In the genomic region with DNA sequence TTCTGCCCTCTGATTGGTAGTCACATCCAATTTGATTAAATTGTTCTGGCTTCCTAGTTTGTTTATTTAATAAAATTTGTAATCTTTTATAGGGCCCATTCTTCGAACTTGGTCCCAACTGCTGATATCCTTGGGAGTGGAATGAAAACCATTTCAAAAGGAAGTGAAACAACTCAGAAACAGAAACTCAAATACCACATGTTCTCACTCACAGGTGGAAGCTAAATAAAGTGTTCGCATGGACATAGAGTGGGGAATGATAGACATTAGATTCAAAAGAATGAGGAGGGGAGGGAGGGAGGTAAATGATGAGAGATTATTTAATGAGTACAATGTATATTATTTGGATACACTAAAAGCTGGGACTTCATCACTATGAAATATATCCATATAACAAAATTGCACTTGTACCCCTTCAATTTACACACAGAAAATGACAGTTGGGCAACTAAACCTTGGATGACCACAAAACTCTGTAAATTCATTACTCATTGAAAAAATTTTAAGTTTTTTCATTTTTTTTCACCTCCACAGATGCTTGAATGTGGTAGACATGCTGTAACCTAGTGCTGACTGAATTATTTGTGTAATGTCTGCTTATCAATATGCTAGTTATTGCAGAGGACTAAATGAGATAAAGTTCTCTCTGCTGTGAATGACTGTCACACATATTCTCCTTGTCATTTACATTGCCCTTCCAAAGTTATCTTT, we compare ENCODE assay signal across 19 cellular contexts. TPM values are rescaled to one million over a fixed set of nuclear protein-coding genes. Genes with fewer than 3 reads are reported as not detected.
DNase-seq lines count a peak whose midpoint lies in the region; ATAC-seq, FAIRE-seq and TF ChIP-seq lines count a peak whose summit lies in the region.
"Had no signal": no experiment of that assay in that cellular context is flagged by ENCODE, and none has a peak within 500 bp of the region (broad histone marks: within the 10 kb centered on the region; RNA-seq: fewer than 3 reads in every experiment).

No MANE protein-coding gene starts in this region.

- H3K79me2 ChIP-seq in HepG2 (ENCODE audit: insufficient read depth, low read length) = no peaks in the 10 kb centered on the region

- CTCF ChIA-PET in activated CD4-positive, alpha-beta memory T cell treated with anti-CD3 and anti-CD28 coated beads for 36 hours (lab: Charles Lee) = no interaction called here
- CTCF ChIA-PET in HepG2 (lab: Yijun Ruan, JAX; ENCODE audit: low intra/inter-chr PET ratio, low total read pairs) = no interaction called here

- no peaks in the 10 kb centered on the region for H3K4me1 Mint-ChIP-seq in activated CD4-positive, alpha-beta memory T cell treated with anti-CD3 and anti-CD28 coated beads for 36 hours (ENCODE audit: low read depth)
- H3K4me1 Mint-ChIP-seq: natural killer cell had no signal

- no peak overlapping the region for H3K4me3 Mint-ChIP-seq in activated CD4-positive, alpha-beta memory T cell treated with anti-CD3 and anti-CD28 coated beads for 36 hours
- H3K4me3 Mint-ChIP-seq: natural killer cell had no signal

- H3K4me2 ChIP-seq in HepG2 (ENCODE audit: low read depth, low read length) = no peak overlapping the region

- in situ Hi-C loops in HepG2 (cut with HindIII; ENCODE audit: extremely low pct_ligation_motif_present, low pct_unique_long_range_greater_than_20kb) = no loop called here

- POLR2A ChIA-PET in activated CD4-positive, alpha-beta memory T cell treated with anti-CD3 and anti-CD28 coated beads for 36 hours (lab: Charles Lee) = no interaction called here
- POLR2A ChIA-PET in HepG2 (lab: Yijun Ruan, JAX) = no interaction called here

- TF ChIP-seq CTCF in HepG2 (CRISPR knock-in tag; IDR thresholded peaks at IDR 0.05) (no peak), stomach (IDR thresholded peaks at IDR 0.05) (no peak)

- H3K27me3 Mint-ChIP-seq in activated CD4-positive, alpha-beta memory T cell treated with anti-CD3 and anti-CD28 coated beads for 36 hours = peaks cover 4% of the 10 kb centered on the region

- H4K20me1 ChIP-seq in HepG2 (ENCODE audit: insufficient read depth, low read length) = no peaks in the 10 kb centered on the region

- no peak overlapping the region for H3K27ac Mint-ChIP-seq in activated CD4-positive, alpha-beta memory T cell treated with anti-CD3 and anti-CD28 coated beads for 36 hours
- H3K27ac Mint-ChIP-seq: natural killer cell had no signal

- no peak for DNase-seq in activated CD4-positive, alpha-beta memory T cell treated with anti-CD3 and anti-CD28 coated beads for 36 hours
- DNase-seq in HepG2 (ENCODE audit: low spot score) (no peak), stomach (no peak), H4 (ENCODE audit: low spot score) (no peak)
- DNase-seq: activated CD4-positive, alpha-beta T cell treated with anti-CD3 and anti-CD28 coated beads, Interleukin-2, amount 50 U/mL, for 4 hours; aorta; Calu3; hypothalamus; left ventricle myocardium superior; natural killer cell; NCI-H1417; NCI-H524 treated with DMSO at 0.1 percent for 48 hours; stimulated activated CD4-positive, alpha-beta T cell treated with anti-CD3 and anti-CD28 coated beads, Interleukin-1b, Interleukin-23, amount 100 ng/mL, for 48 hours had no signal

- H3K27me3 ChIP-seq in HepG2 (ENCODE audit: control insufficient read depth in 1 of 2, insufficient read depth in 2 of 2, low read length in 2 of 2) (no peaks in the 10 kb centered on the region), stomach (no peaks in the 10 kb centered on the region)
- H3K27me3 ChIP-seq: tibial nerve had no signal

- no peak for TF ChIP-seq RAD21 in HepG2 (CRISPR knock-in tag; IDR thresholded peaks at IDR 0.05)

- H3K27ac ChIP-seq in HepG2 (ENCODE audit: extremely low read length, insufficient read depth, low read length) (no peak overlapping the region), stomach (no peak overlapping the region)
- H3K27ac ChIP-seq: tibial nerve had no signal

- no peaks in the 10 kb centered on the region for H3K36me3 ChIP-seq in HepG2 (replicated peaks in 1 of 2; ENCODE audit: control insufficient read depth in 1 of 2, insufficient read depth in 2 of 2, low read length in 2 of 2)
- no peaks in the 10 kb centered on the region for H3K36me3 ChIP-seq in stomach
- H3K36me3 ChIP-seq: tibial nerve had no signal

- WGBS in HepG2 (ENCODE audit: low lambda C conversion rate) = 43% methylated on average over 2 of the region's 2 CpGs
- 43 to 54% (median 51%) methylated on average over 2 of the region's 2 CpGs for WGBS in stomach, 5 donors

- no peak overlapping the region for H3K9ac ChIP-seq in HepG2 (ENCODE audit: insufficient read depth, low read depth, low read length)

- peak; percentile 53 for ATAC-seq in GM18505 (IDR thresholded peaks at IDR 0.05; ENCODE audit: unreplicated experiment)
- ATAC-seq in GM19452 (IDR thresholded peaks at IDR 0.05; ENCODE audit: unreplicated experiment) = peak; percentile 70
- ATAC-seq in HG02938 (IDR thresholded peaks at IDR 0.05; ENCODE audit: unreplicated experiment) = peak; percentile 72
- ATAC-seq in HG03565 (IDR thresholded peaks at IDR 0.05; ENCODE audit: unreplicated experiment) = peak; percentile 50
- ATAC-seq in HepG2 = no peak
- ATAC-seq: left ventricle myocardium superior, natural killer cell had no signal

- H2AFZ ChIP-seq in HepG2 (ENCODE audit: low read length) = no peak overlapping the region

- H3K4me3 ChIP-seq in HepG2 (replicated peaks in 1 of 3; ENCODE audit: insufficient read depth in 1 of 3, low read depth in 2 of 3, low read length in 3 of 3) (no peak overlapping the region), stomach (no peak overlapping the region)
- H3K4me3 ChIP-seq: tibial nerve had no signal

- no TSS peak for BruUV-seq in HepG2 (replicated peaks; lab: Mats Ljungman, UMichigan)

- no peaks in the 10 kb centered on the region for H3K4me1 ChIP-seq in HepG2 (ENCODE audit: insufficient read depth, low read length)
- H3K4me1 ChIP-seq in stomach = no peaks in the 10 kb centered on the region

- intact Hi-C loops in activated CD4-positive, alpha-beta memory T cell treated with anti-CD3 and anti-CD28 coated beads for 36 hours (cut with micrococcal nuclease) = no loop called here
- intact Hi-C loops in HepG2 (cut with micrococcal nuclease; ENCODE audit: unreplicated experiment) (no loop called here), stomach (cut with DNase I; ENCODE audit: low total_unique reads) (no loop called here)

- no peak for TF ChIP-seq POLR2A in GM18505 (IDR thresholded peaks at IDR 0.05; ENCODE audit: borderline replicate concordance, extremely low read depth, insufficient read depth, insufficient read length)
- no peak for TF ChIP-seq POLR2A in HepG2 (IDR thresholded peaks at IDR 0.05; ENCODE audit: insufficient read depth in 1 of 2, low read depth in 2 of 2, low read length in 2 of 2)
- TF ChIP-seq POLR2A in stomach (IDR thresholded peaks at IDR 0.05) = no peak

- FAIRE-seq in HepG2 (lab: Jason Lieb, UNC) = no peak

- no peaks in the 10 kb centered on the region; the same call in 1 of the 2 replicates for H3K9me3 ChIP-seq in HepG2 (ENCODE audit: low read length)
- H3K9me3 ChIP-seq in stomach = peaks cover 0 to 17% (median 10%) of the 10 kb centered on the region in 4 donors

- no peak for TF ChIP-seq EP300 in HepG2 (IDR thresholded peaks at IDR 0.05; ENCODE audit: low read depth in 2 of 2, low read length in 2 of 2)
- no peak for TF ChIP-seq EP300 in HepG2 (CRISPR knock-in tag; IDR thresholded peaks at IDR 0.05; ENCODE audit: borderline replicate concordance)
- TF ChIP-seq EP300 in stomach (IDR thresholded peaks at IDR 0.05) = no peak

- H3K36me3 Mint-ChIP-seq in activated CD4-positive, alpha-beta memory T cell treated with anti-CD3 and anti-CD28 coated beads for 36 hours = peaks cover 2% of the 10 kb centered on the region

- peaks cover 13% of the 10 kb centered on the region for H3K9me3 Mint-ChIP-seq in activated CD4-positive, alpha-beta memory T cell treated with anti-CD3 and anti-CD28 coated beads for 36 hours

TF ChIP-seq in HepG2, 621 proteins besides CTCF, POLR2A, EP300 and RAD21:
- TF ChIP-seq WIZ (CRISPR knock-in tag; IDR thresholded peaks at IDR 0.05) (no peak), GTF3A (CRISPR knock-in tag; conservative IDR thresholded peaks at IDR 0.05) (no peak), RNF2 (conservative IDR thresholded peaks at IDR 0.05; ENCODE audit: low read depth) (no peak), PITX1 (CRISPR knock-in tag; IDR thresholded peaks at IDR 0.05) (no peak)
TF ChIP-seq in HepG2: peak in this region for 0.

RNA-seq across cellular contexts. Expression of a gene that starts 16.0 kb away (rescaled TPM):
- total RNA-seq in activated CD4-positive, alpha-beta memory T cell treated with anti-CD3 and anti-CD28 coated beads for 36 hours = not detected
- total RNA-seq in HepG2 (2016; rRNA removed; fragmentation: Illumina TruSeq; extraction: Trizol) = not detected in 2 replicates
- total RNA-seq in HepG2 (2016; cell fraction: cytosol; rRNA removed; fragmentation: Illumina TruSeq; extraction: Trizol; ENCODE audit: low read depth) = not detected in 2 replicates
- not detected in 2 replicates for total RNA-seq in HepG2 (2016; cell fraction: insoluble cytoplasmic fraction; rRNA removed; fragmentation: Illumina TruSeq; extraction: Trizol)
- not detected in 2 replicates for total RNA-seq in HepG2 (2016; cell fraction: membrane; rRNA removed; fragmentation: Illumina TruSeq; extraction: Trizol)
- not detected in 2 replicates for total RNA-seq in HepG2 (2016; cell fraction: nucleus; rRNA removed; fragmentation: Illumina TruSeq; extraction: Trizol)
- polyA plus RNA-seq in HepG2 (2011; rRNA removed) = not detected in 2 replicates
- polyA plus RNA-seq in HepG2 (2011; cell fraction: cytosol; rRNA removed) = not detected in 2 replicates
- polyA plus RNA-seq in HepG2 (2011; cell fraction: nucleus; rRNA removed) = not detected in 2 replicates
- polyA plus RNA-seq in HepG2 (2012) = not detected in 2 replicates
- not detected in 2 replicates for polyA plus RNA-seq in HepG2 (2016; cell fraction: cytosol; fragmentation: Illumina TruSeq; extraction: Trizol; ENCODE audit: low read depth)
- polyA plus RNA-seq in HepG2 (2016; cell fraction: insoluble cytoplasmic fraction; fragmentation: Illumina TruSeq; extraction: Trizol; ENCODE audit: low read depth) = not detected in 2 replicates
- not detected in 2 replicates for polyA plus RNA-seq in HepG2 (2016; cell fraction: membrane; fragmentation: Illumina TruSeq; extraction: Trizol; ENCODE audit: low read depth)
- not detected in 2 replicates for polyA plus RNA-seq in HepG2 (2016; cell fraction: nucleus; fragmentation: Illumina TruSeq; extraction: Trizol; ENCODE audit: insufficient read depth, low read depth)
- not detected in 2 replicates for polyA minus RNA-seq in HepG2 (2011; rRNA and poly(A)+ RNA removed; ENCODE audit: low replicate concordance)
- polyA minus RNA-seq in HepG2 (2011; cell fraction: cytosol; rRNA and poly(A)+ RNA removed) = not detected in 2 replicates
- polyA minus RNA-seq in HepG2 (2011; cell fraction: nucleus; rRNA and poly(A)+ RNA removed) = not detected in 2 replicates
- total RNA-seq in stomach = 100 to 1,000 TPM in 1 of 5 donors, 10 to 100 TPM in 2, 1 to 10 TPM in 2; 3.1 to 115 (median 18.5) TPM
- 1 to 10 TPM in 2 of 3 donors, under 1 TPM in 1; 0.25 to 1.7 (median 1.6) TPM for polyA plus RNA-seq in stomach
- total RNA-seq in H4 (2014; rRNA removed; shearing (Covaris generic)) = 0.35 TPM in 1 of 2 replicates, not detected in the other
- total RNA-seq: fibroblast of lung, left ventricle myocardium superior, natural killer cell had no signal
- polyA plus RNA-seq: fibroblast of lung had no signal
